ENCODE assay signal across 9 cellular contexts in genomic region chr7:82594665-82595064, GRCh38.
DNase-seq lines count a peak whose midpoint lies in the region; ATAC-seq and TF ChIP-seq lines count a peak whose summit lies in the region.
"Had no signal": no experiment of that assay in that cellular context is flagged by ENCODE, and none has a peak within 500 bp of the region (broad histone marks: within the 10 kb centered on the region; RNA-seq: fewer than 3 reads in every experiment).

No MANE protein-coding gene starts in this region.

- no peaks in the 10 kb centered on the region for H3K9me3 Mint-ChIP-seq in WTC11
- H3K9me3 Mint-ChIP-seq in nephron: no peaks in the 10 kb centered on the region
- no peaks in the 10 kb centered on the region for H3K9me3 Mint-ChIP-seq in activated CD4-positive, alpha-beta memory T cell treated with anti-CD3 and anti-CD28 coated beads, Interleukin-2, amount 10 ng/mL, durations not matched to agents 7 days and 5 days

- DNase-seq in DMS79 (lab: John Stamatoyannopoulos, UW): peak; percentile 41
- peak; percentile 30 for DNase-seq in NCI-H2029 (lab: John Stamatoyannopoulos, UW)
- DNase-seq in WTC11 (ENCODE audit: low spot score): no peak
- no peak for DNase-seq in anterior cingulate cortex (lab: John Stamatoyannopoulos, UW)
- DNase-seq in activated CD4-positive, alpha-beta memory T cell treated with anti-CD3 and anti-CD28 coated beads, Interleukin-2, amount 10 ng/mL, durations not matched to agents 7 days and 5 days: no peak
- DNase-seq: amygdala had no signal

- no peaks in the 10 kb centered on the region for H3K36me3 Mint-ChIP-seq in WTC11
- no peaks in the 10 kb centered on the region for H3K36me3 Mint-ChIP-seq in nephron (ENCODE audit: low read depth)
- no peaks in the 10 kb centered on the region for H3K36me3 Mint-ChIP-seq in activated CD4-positive, alpha-beta memory T cell treated with anti-CD3 and anti-CD28 coated beads, Interleukin-2, amount 10 ng/mL, durations not matched to agents 7 days and 5 days (ENCODE audit: low read depth)

- H3K27me3 Mint-ChIP-seq in WTC11 (ENCODE audit: low read depth) (no peaks in the 10 kb centered on the region), nephron (ENCODE audit: low read depth) (no peaks in the 10 kb centered on the region)
- no peaks in the 10 kb centered on the region for H3K27me3 Mint-ChIP-seq in activated CD4-positive, alpha-beta memory T cell treated with anti-CD3 and anti-CD28 coated beads, Interleukin-2, amount 10 ng/mL, durations not matched to agents 7 days and 5 days

- ATAC-seq in WTC11 (peak; percentile 71), HG03432 (IDR thresholded peaks at IDR 0.05; ENCODE audit: unreplicated experiment) (no peak), SK-N-SH treated with all-trans-retinoic acid at 6 μM for 48 hours (no peak)

- H3K4me3 Mint-ChIP-seq in WTC11: peak overlapping the region; percentile 45; the same call in 1 of the 2 replicates
- no peak overlapping the region for H3K4me3 Mint-ChIP-seq in nephron
- no peak overlapping the region for H3K4me3 Mint-ChIP-seq in activated CD4-positive, alpha-beta memory T cell treated with anti-CD3 and anti-CD28 coated beads, Interleukin-2, amount 10 ng/mL, durations not matched to agents 7 days and 5 days

- H3K4me1 Mint-ChIP-seq in WTC11 (peaks cover 29% of the 10 kb centered on the region), nephron (peaks cover 10% of the 10 kb centered on the region)
- H3K4me1 Mint-ChIP-seq in activated CD4-positive, alpha-beta memory T cell treated with anti-CD3 and anti-CD28 coated beads, Interleukin-2, amount 10 ng/mL, durations not matched to agents 7 days and 5 days: no peaks in the 10 kb centered on the region

- POLR2A ChIA-PET in WTC11 (lab: Charles Lee): no interaction called here
- POLR2A ChIA-PET in activated CD4-positive, alpha-beta memory T cell treated with anti-CD3 and anti-CD28 coated beads, Interleukin-2, amount 10 ng/mL, durations not matched to agents 7 days and 5 days (lab: Charles Lee): no interaction called here

- H3K27ac Mint-ChIP-seq in WTC11 (peak overlapping the region; percentile 92), nephron (peak overlapping the region in 2 of 3 experiments; percentile 30 to 45)
- H3K27ac Mint-ChIP-seq in activated CD4-positive, alpha-beta memory T cell treated with anti-CD3 and anti-CD28 coated beads, Interleukin-2, amount 10 ng/mL, durations not matched to agents 7 days and 5 days: no peak overlapping the region

- TF ChIP-seq CTCF in WTC11 (IDR thresholded peaks at IDR 0.05) (no peak), nephron (IDR thresholded peaks at IDR 0.05; ENCODE audit: unreplicated experiment in 3 of 3) (no peak)

- CTCF ChIA-PET in WTC11 (lab: Charles Lee): interaction anchor here (1.2 to 1.8 kb wide), 2 partner anchors 11 to 23 kb away, joined by 3 to 5 read pairs; no protein-coding TSS in a partner anchor
- CTCF ChIA-PET in activated CD4-positive, alpha-beta memory T cell treated with anti-CD3 and anti-CD28 coated beads, Interleukin-2, amount 10 ng/mL, durations not matched to agents 7 days and 5 days (lab: Charles Lee): interaction anchor here (1.2 kb wide), 1 partner anchor 22 kb away, joined by 3 read pairs; no protein-coding TSS in a partner anchor

TF ChIP-seq in WTC11, 78 proteins besides CTCF, POLR2A, EP300 and RAD21 (continues in another document):
- TF ChIP-seq ZBTB21 (CRISPR knock-in tag; IDR thresholded peaks at IDR 0.05; ENCODE audit: borderline replicate concordance) (no peak), ARID4B (CRISPR knock-in tag; IDR thresholded peaks at IDR 0.05; ENCODE audit: borderline replicate concordance) (no peak), USF1 (CRISPR knock-in tag; IDR thresholded peaks at IDR 0.05) (no peak)

TF ChIP-seq in SK-N-SH treated with all-trans-retinoic acid at 6 μM for 48 hours, 23 proteins besides CTCF, POLR2A, EP300 and RAD21:
- TF ChIP-seq ZNF8 (CRISPR knock-in tag; IDR thresholded peaks at IDR 0.05): no peak
- no peak for TF ChIP-seq CSDC2 (CRISPR knock-in tag; IDR thresholded peaks at IDR 0.05)
- TF ChIP-seq ZNF70 (CRISPR knock-in tag; IDR thresholded peaks at IDR 0.05): no peak
- TF ChIP-seq ZNF565 (CRISPR knock-in tag; conservative IDR thresholded peaks at IDR 0.05; ENCODE audit: low read depth): no peak
- TF ChIP-seq ESRRG (CRISPR knock-in tag; IDR thresholded peaks at IDR 0.05): no peak
- TF ChIP-seq TCF4 (CRISPR knock-in tag; IDR thresholded peaks at IDR 0.05; ENCODE audit: borderline replicate concordance): no peak
- TF ChIP-seq ARNTL (CRISPR knock-in tag; IDR thresholded peaks at IDR 0.05; ENCODE audit: borderline replicate concordance, low read depth): no peak
- no peak for TF ChIP-seq ZFP3 (CRISPR knock-in tag; IDR thresholded peaks at IDR 0.05)
- TF ChIP-seq ISL1 (CRISPR knock-in tag; IDR thresholded peaks at IDR 0.05): no peak
- TF ChIP-seq RARB (CRISPR knock-in tag; IDR thresholded peaks at IDR 0.05): no peak
- TF ChIP-seq ZFP30 (CRISPR knock-in tag; IDR thresholded peaks at IDR 0.05): no peak
- no peak for TF ChIP-seq SNAI2 (CRISPR knock-in tag; IDR thresholded peaks at IDR 0.05)
TF ChIP-seq in SK-N-SH treated with all-trans-retinoic acid at 6 μM for 48 hours: peak in this region for 0.

Comparison
In these comparisons a context has a peak if more than half of its experiments do, and no peak if none do; other contexts are left out.
1. DNase-seq: peak in DMS79 (single experiment) and NCI-H2029 (single experiment); none in WTC11 (single experiment), anterior cingulate cortex (0 of 58) and activated CD4-positive, alpha-beta memory T cell treated with anti-CD3 and anti-CD28 coated beads, Interleukin-2, amount 10 ng/mL, durations not matched to agents 7 days and 5 days (single experiment).